1 cellular context compared by ENCODE assay signal in genomic region chr17:43912635-43913304, GRCh38.
TF ChIP-seq lines count a peak whose summit lies in the region.

No MANE protein-coding gene starts in this region.

TF ChIP-seq in HEK293, 187 proteins besides CTCF, POLR2A, EP300 and RAD21 (continued from another document):
- TF ChIP-seq ZBTB10 (tag by site-specific recombination; IDR thresholded peaks at IDR 0.05) (0 out of 2 replicates have a peak, but pooled peaks have one; percentile 23), BCL6B (tag by site-specific recombination; IDR thresholded peaks at IDR 0.05) (0 out of 2 replicates have a peak, but pooled peaks have one; percentile 9), ZNF785 (tag by site-specific recombination; IDR thresholded peaks at IDR 0.05) (no peak; the same call in 1 of the 2 replicates), ZNF274 (IDR thresholded peaks at IDR 0.05; ENCODE audit: low read length) (no peak), ZNF274 (tag by site-specific recombination; IDR thresholded peaks at IDR 0.05; ENCODE audit: borderline replicate concordance) (peak; percentile 36; the same call in 1 of the 2 replicates), ZSCAN5A (tag by site-specific recombination; IDR thresholded peaks at IDR 0.05) (no peak), ZNF510 (tag by site-specific recombination; IDR thresholded peaks at IDR 0.05; ENCODE audit: insufficient replicate concordance) (no peak), YY2 (tag by site-specific recombination; IDR thresholded peaks at IDR 0.05) (no peak), GLIS2 (tag by site-specific recombination; IDR thresholded peaks at IDR 0.05) (no peak), ZNF792 (tag by site-specific recombination; IDR thresholded peaks at IDR 0.05) (no peak), KLF1 (tag by site-specific recombination; IDR thresholded peaks at IDR 0.05) (no peak), ZNF341 (tag by site-specific recombination; IDR thresholded peaks at IDR 0.05; ENCODE audit: low read depth) (no peak), YY1 (tag by site-specific recombination; IDR thresholded peaks at IDR 0.05) (no peak), ZNF596 (tag by site-specific recombination; IDR thresholded peaks at IDR 0.05) (no peak), PRDM6 (tag by site-specific recombination; IDR thresholded peaks at IDR 0.05) (no peak), ZFHX2 (tag by site-specific recombination; conservative IDR thresholded peaks at IDR 0.05) (peak; percentile 40), SP2 (tag by site-specific recombination; IDR thresholded peaks at IDR 0.05) (no peak), ZNF311 (tag by site-specific recombination; IDR thresholded peaks at IDR 0.05; ENCODE audit: borderline replicate concordance) (no peak), ZNF544 (tag by site-specific recombination; IDR thresholded peaks at IDR 0.05) (no peak), ZBTB11 (tag by site-specific recombination; conservative IDR thresholded peaks at IDR 0.05; ENCODE audit: low read depth) (no peak), ZNF16 (tag by site-specific recombination; IDR thresholded peaks at IDR 0.05; ENCODE audit: low read depth) (no peak), ZNF610 (tag by site-specific recombination; IDR thresholded peaks at IDR 0.05; ENCODE audit: borderline replicate concordance) (no peak), ATF2 (tag by site-specific recombination; IDR thresholded peaks at IDR 0.05; ENCODE audit: low read depth) (no peak), SETDB1 (IDR thresholded peaks at IDR 0.05; ENCODE audit: insufficient read length, low read length) (no peak), ZNF248 (tag by site-specific recombination; IDR thresholded peaks at IDR 0.05) (peak; percentile 56; the same call in 1 of the 2 replicates), ZNF561 (tag by site-specific recombination; IDR thresholded peaks at IDR 0.05; ENCODE audit: borderline replicate concordance) (no peak), EGR2 (tag by site-specific recombination; IDR thresholded peaks at IDR 0.05; ENCODE audit: low read depth) (peak; percentile 9; the same call in 1 of the 2 replicates), ZNF645 (tag by site-specific recombination; IDR thresholded peaks at IDR 0.05) (no peak), ZNF280C (tag by site-specific recombination; IDR thresholded peaks at IDR 0.05) (peak; percentile 33; the same call in 1 of the 2 replicates), HIC1 (tag by site-specific recombination; IDR thresholded peaks at IDR 0.05) (no peak), ZNF423 (tag by site-specific recombination; IDR thresholded peaks at IDR 0.05) (no peak), ZNF155 (tag by site-specific recombination; IDR thresholded peaks at IDR 0.05) (no peak), ZNF426 (tag by site-specific recombination; IDR thresholded peaks at IDR 0.05) (no peak), MYNN (tag by site-specific recombination; IDR thresholded peaks at IDR 0.05; ENCODE audit: borderline replicate concordance) (no peak), ZNF324 (tag by site-specific recombination; IDR thresholded peaks at IDR 0.05) (no peak), ZNF121 (tag by site-specific recombination; IDR thresholded peaks at IDR 0.05) (no peak), ZNF335 (tag by site-specific recombination; conservative IDR thresholded peaks at IDR 0.05) (no peak), ZNF621 (tag by site-specific recombination; IDR thresholded peaks at IDR 0.05) (no peak), ZNF639 (tag by site-specific recombination; IDR thresholded peaks at IDR 0.05) (no peak), ZNF658 (tag by site-specific recombination; IDR thresholded peaks at IDR 0.05) (no peak), ZNF23 (tag by site-specific recombination; IDR thresholded peaks at IDR 0.05; ENCODE audit: borderline replicate concordance) (no peak), ZNF707 (tag by site-specific recombination; IDR thresholded peaks at IDR 0.05) (no peak), ZNF529 (tag by site-specific recombination; IDR thresholded peaks at IDR 0.05; ENCODE audit: insufficient replicate concordance) (no peak)
